Comparison of ENCODE assay signal across 14 cellular contexts in genomic region chrX:132636080-132636479, GRCh38.
DNase-seq lines count a peak whose midpoint lies in the region; TF ChIP-seq lines count a peak whose summit lies in the region.
"Had no signal": no experiment of that assay in that cellular context is flagged by ENCODE, and none has a peak within 500 bp of the region (broad histone marks: within the 10 kb centered on the region; RNA-seq: fewer than 3 reads in every experiment).

No MANE protein-coding gene starts in this region.

- peaks cover 2% of the 10 kb centered on the region for H3K4me1 Mint-ChIP-seq in neural progenitor cell
- H3K4me1 Mint-ChIP-seq: activated naive CD4-positive, alpha-beta T cell treated with anti-CD3 and anti-CD28 coated beads, Interleukin-2, amount 50 U/mL, for 24 hours had no signal

- no peaks in the 10 kb centered on the region for H3K36me3 Mint-ChIP-seq in neural progenitor cell
- H3K36me3 Mint-ChIP-seq: activated naive CD4-positive, alpha-beta T cell treated with anti-CD3 and anti-CD28 coated beads, Interleukin-2, amount 50 U/mL, for 24 hours had no signal

- peak; percentile 78 for TF ChIP-seq RAD21 in neural cell (conservative IDR thresholded peaks at IDR 0.05)

- no peaks in the 10 kb centered on the region for H3K9me3 ChIP-seq in Loucy (ENCODE audit: insufficient read depth, low read depth, low read length)
- H3K9me3 ChIP-seq in adipocyte (ENCODE audit: control insufficient read depth, low read length): no peaks in the 10 kb centered on the region
- no peaks in the 10 kb centered on the region for H3K9me3 ChIP-seq in neural cell (ENCODE audit: low read length)
- H3K9me3 ChIP-seq in neural progenitor cell (ENCODE audit: low read depth): no peaks in the 10 kb centered on the region
- no peaks in the 10 kb centered on the region for H3K9me3 ChIP-seq in SJCRH30 (replicated peaks)
- H3K9me3 ChIP-seq: lower lobe of right lung had no signal

- H3K36me3 ChIP-seq in Loucy (ENCODE audit: insufficient read depth, low read length): no peaks in the 10 kb centered on the region
- no peaks in the 10 kb centered on the region for H3K36me3 ChIP-seq in adipocyte (ENCODE audit: control insufficient read depth, insufficient read depth, low read length, severe bottlenecking)
- no peaks in the 10 kb centered on the region for H3K36me3 ChIP-seq in neural cell (ENCODE audit: insufficient read depth, low read length)
- H3K36me3 ChIP-seq in neural progenitor cell: no peaks in the 10 kb centered on the region
- H3K36me3 ChIP-seq in SJCRH30: no peaks in the 10 kb centered on the region
- H3K36me3 ChIP-seq: lower lobe of right lung had no signal

- no peaks in the 10 kb centered on the region for H3K27me3 Mint-ChIP-seq in neural progenitor cell (ENCODE audit: insufficient read depth, low read depth)
- H3K27me3 Mint-ChIP-seq: activated naive CD4-positive, alpha-beta T cell treated with anti-CD3 and anti-CD28 coated beads, Interleukin-2, amount 50 U/mL, for 24 hours had no signal

- H4K20me1 ChIP-seq in Loucy (ENCODE audit: insufficient read depth, low read length, poor library complexity, severe bottlenecking): no peaks in the 10 kb centered on the region
- H4K20me1 ChIP-seq in neural cell (ENCODE audit: insufficient read depth): no peaks in the 10 kb centered on the region
- H4K20me1 ChIP-seq in neural progenitor cell (ENCODE audit: low read depth): no peaks in the 10 kb centered on the region

- H3K9ac ChIP-seq in Loucy (ENCODE audit: low read depth, low read length, poor library complexity, severe bottlenecking) (no peak overlapping the region), adipocyte (ENCODE audit: low read length) (no peak overlapping the region), neural cell (ENCODE audit: low read length) (no peak overlapping the region), neural progenitor cell (no peak overlapping the region)
- H3K9ac ChIP-seq: parathyroid adenoma had no signal

- no peak overlapping the region for H3K4me3 Mint-ChIP-seq in neural progenitor cell
- H3K4me3 Mint-ChIP-seq: activated CD8-positive, alpha-beta T cell treated with anti-CD3 and anti-CD28 coated beads, Interleukin-2, amount 10 ng/mL, durations not matched to agents 7 days and 5 days; activated naive CD4-positive, alpha-beta T cell treated with anti-CD3 and anti-CD28 coated beads, Interleukin-2, amount 50 U/mL, for 24 hours had no signal

- H3K9me3 Mint-ChIP-seq in neural progenitor cell: no peaks in the 10 kb centered on the region
- H3K9me3 Mint-ChIP-seq: activated naive CD4-positive, alpha-beta T cell treated with anti-CD3 and anti-CD28 coated beads, Interleukin-2, amount 50 U/mL, for 24 hours had no signal

- no peak overlapping the region for H2AFZ ChIP-seq in Loucy (ENCODE audit: low read length)
- H2AFZ ChIP-seq in neural cell (ENCODE audit: low read depth, low read length): no peak overlapping the region
- no peak overlapping the region for H2AFZ ChIP-seq in neural progenitor cell (replicated peaks)
- H2AFZ ChIP-seq: parathyroid adenoma had no signal

- no peak for TF ChIP-seq EP300 in neural cell (conservative IDR thresholded peaks at IDR 0.05; ENCODE audit: poor library complexity, severe bottlenecking)

- H3K9me2 ChIP-seq in Loucy (replicated peaks; ENCODE audit: low read depth, low read length) (no peaks in the 10 kb centered on the region), neural cell (ENCODE audit: insufficient read depth, low read length) (no peaks in the 10 kb centered on the region)

- H3K4me1 ChIP-seq in Loucy (ENCODE audit: insufficient read depth, low read length, poor library complexity, severe bottlenecking): no peaks in the 10 kb centered on the region
- H3K4me1 ChIP-seq in adipocyte (ENCODE audit: control insufficient read depth, insufficient read depth, low read length): no peaks in the 10 kb centered on the region
- no peaks in the 10 kb centered on the region for H3K4me1 ChIP-seq in neural progenitor cell
- H3K4me1 ChIP-seq in SJCRH30: no peaks in the 10 kb centered on the region
- H3K4me1 ChIP-seq: lower lobe of right lung, parathyroid adenoma had no signal

- DNase-seq in DMS 273 (lab: John Stamatoyannopoulos, UW; ENCODE audit: unreplicated experiment) (peak; percentile 27), DMS 273 treated with DMSO at 0.1 percent for 48 hours (lab: John Stamatoyannopoulos, UW) (no peak), adipocyte (ENCODE audit: low read depth) (peak; percentile 36), neural progenitor cell (ENCODE audit: low spot score) (no peak), mesenteric fat pad (ENCODE audit: low spot score) (no peak), SJCRH30 (no peak)
- DNase-seq: activated CD8-positive, alpha-beta T cell treated with anti-CD3 and anti-CD28 coated beads, Interleukin-2, amount 10 ng/mL, durations not matched to agents 7 days and 5 days; lower lobe of right lung; stimulated activated CD4-positive, alpha-beta T cell treated with anti-CD3 and anti-CD28 coated beads, Interleukin-2, amount 100 ng/mL, for 24 hours; stimulated activated naive CD8-positive, alpha-beta T cell treated with anti-CD3 and anti-CD28 coated beads, Interleukin-15, Interleukin-2, amounts not matched to agents 100 U/mL and 50 U/mL, for 24 hours had no signal

- TF ChIP-seq CTCF in Loucy (conservative IDR thresholded peaks at IDR 0.05; ENCODE audit: low read length) (peak; percentile 41), neural cell (IDR thresholded peaks at IDR 0.05; ENCODE audit: poor library complexity, severe bottlenecking) (peak; percentile 69), neural progenitor cell (IDR thresholded peaks at IDR 0.05) (no peak)

- H3K27ac ChIP-seq in neural cell (ENCODE audit: low read length): no peak overlapping the region
- no peak overlapping the region for H3K27ac ChIP-seq in neural progenitor cell
- H3K27ac ChIP-seq in SJCRH30: no peak overlapping the region
- H3K27ac ChIP-seq: lower lobe of right lung, parathyroid adenoma had no signal

- H3K27ac Mint-ChIP-seq in neural progenitor cell: no peak overlapping the region
- H3K27ac Mint-ChIP-seq: activated CD8-positive, alpha-beta T cell treated with anti-CD3 and anti-CD28 coated beads, Interleukin-2, amount 10 ng/mL, durations not matched to agents 7 days and 5 days; activated naive CD4-positive, alpha-beta T cell treated with anti-CD3 and anti-CD28 coated beads, Interleukin-2, amount 50 U/mL, for 24 hours had no signal

- H3K79me2 ChIP-seq in Loucy (ENCODE audit: insufficient read depth, low read length): no peaks in the 10 kb centered on the region
- no peaks in the 10 kb centered on the region for H3K79me2 ChIP-seq in neural cell (replicated peaks; ENCODE audit: insufficient read depth, low read length)
- H3K79me2 ChIP-seq in neural progenitor cell (ENCODE audit: low read depth): no peaks in the 10 kb centered on the region
- H3K79me2 ChIP-seq: parathyroid adenoma had no signal

- H3K4me2 ChIP-seq in Loucy (ENCODE audit: low read depth, low read length, poor library complexity, severe bottlenecking): no peak overlapping the region
- H3K4me2 ChIP-seq in neural cell (ENCODE audit: low read length): no peak overlapping the region
- H3K4me2 ChIP-seq in neural progenitor cell: no peak overlapping the region

- H3F3A ChIP-seq in Loucy (ENCODE audit: low read depth): no peaks in the 10 kb centered on the region
- H3F3A ChIP-seq in neural cell (ENCODE audit: insufficient read depth, low read length, poor library complexity, severe bottlenecking): no peaks in the 10 kb centered on the region
- H3F3A ChIP-seq in neural progenitor cell (ENCODE audit: low read depth): no peaks in the 10 kb centered on the region

- H3K27me3 ChIP-seq in Loucy (ENCODE audit: insufficient read depth, low read length, poor library complexity, severe bottlenecking) (no peaks in the 10 kb centered on the region), adipocyte (replicated peaks; ENCODE audit: control insufficient read depth, insufficient read depth, low read length) (peaks cover 56% of the 10 kb centered on the region), neural cell (ENCODE audit: insufficient read depth, low read depth, low read length) (no peaks in the 10 kb centered on the region), neural progenitor cell (no peaks in the 10 kb centered on the region), SJCRH30 (no peaks in the 10 kb centered on the region)

- H3K4me3 ChIP-seq in Loucy (ENCODE audit: low read length, poor library complexity, severe bottlenecking) (no peak overlapping the region), adipocyte (ENCODE audit: low read length) (no peak overlapping the region), neural cell (ENCODE audit: low read length) (no peak overlapping the region), neural progenitor cell (no peak overlapping the region), SJCRH30 (no peak overlapping the region)
- H3K4me3 ChIP-seq: lower lobe of right lung had no signal

TF ChIP-seq in neural cell, 6 proteins besides CTCF, POLR2A, EP300 and RAD21:
- TF ChIP-seq SMC3 (conservative IDR thresholded peaks at IDR 0.05; ENCODE audit: poor library complexity) (peak; percentile 77), REST (IDR thresholded peaks at IDR 0.05; ENCODE audit: borderline replicate concordance) (no peak)

Comparison
In these comparisons a context has a peak if more than half of its experiments do, and no peak if none do; other contexts are left out.
1. DNase-seq: peak in DMS 273 (single experiment) and adipocyte (single experiment); none in DMS 273 treated with DMSO at 0.1 percent for 48 hours (single experiment), neural progenitor cell (single experiment), mesenteric fat pad (single experiment) and SJCRH30 (0 of 2).